ENCODE assay signal across 30 cellular contexts in the genomic region with DNA sequence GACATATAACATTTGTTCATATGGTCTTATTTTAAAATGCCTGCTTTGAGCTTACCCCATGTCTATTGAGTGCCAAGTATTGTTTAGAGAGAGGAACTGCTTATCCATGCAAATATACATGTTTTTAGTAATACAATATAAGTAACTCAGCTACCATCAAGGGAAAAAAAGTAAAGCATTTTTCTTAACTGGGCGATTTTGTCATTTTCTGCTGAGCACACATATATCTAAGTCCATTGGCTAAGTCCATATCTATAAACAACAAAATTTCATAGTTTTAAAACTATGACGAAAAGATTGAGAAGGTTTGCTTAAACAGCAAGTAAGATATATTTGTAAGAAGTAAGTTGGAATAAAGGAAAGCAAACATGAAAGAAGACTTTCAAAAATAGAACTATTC.
"Had no signal": no experiment of that assay in that cellular context is flagged by ENCODE, and none has a peak within 500 bp of the region (broad histone marks: within the 10 kb centered on the region; RNA-seq: fewer than 3 reads in every experiment).

No MANE protein-coding gene starts in this region.

- H3K4me3 Mint-ChIP-seq: naive thymus-derived CD4-positive, alpha-beta T cell; natural killer cell; nephron progenitor cell; neural crest cell; stimulated activated memory B cell treated with anti-CD40 and anti-IgM and Interleukin-4, amounts not matched to agents 10 μg/mL and 1 μg/mL and 100 μg/mL, for 72 hours; stimulated activated naive CD8-positive, alpha-beta T cell treated with anti-CD3 and anti-CD28 coated beads, Interleukin-15, amount 100 ng/mL, for 72 hours; type B pancreatic cell had no signal

- H3K9me3 ChIP-seq: neutrophil, pancreas, psoas muscle, spleen, suprapubic skin, testis, tibial artery, transverse colon, upper lobe of right lung, uterus had no signal

- H3K27ac Mint-ChIP-seq: naive thymus-derived CD4-positive, alpha-beta T cell; natural killer cell; nephron progenitor cell; stimulated activated memory B cell treated with anti-CD40 and anti-IgM and Interleukin-4, amounts not matched to agents 10 μg/mL and 1 μg/mL and 100 μg/mL, for 72 hours; stimulated activated naive CD8-positive, alpha-beta T cell treated with anti-CD3 and anti-CD28 coated beads, Interleukin-15, amount 100 ng/mL, for 72 hours; type B pancreatic cell had no signal

- H3K4me3 ChIP-seq: pancreas, psoas muscle, skin epidermis, smooth muscle cell, spleen, suprapubic skin, testis, tibial artery, transverse colon, upper lobe of right lung, uterus had no signal

- ATAC-seq: naive thymus-derived CD4-positive, alpha-beta T cell; natural killer cell; pancreas; psoas muscle; right cardiac atrium; sciatic nerve; stimulated activated memory B cell treated with anti-CD40 and anti-IgM and Interleukin-4, amounts not matched to agents 10 μg/mL and 1 μg/mL and 100 μg/mL, for 72 hours; stimulated activated naive CD8-positive, alpha-beta T cell treated with anti-CD3 and anti-CD28 coated beads, Interleukin-15, amount 100 ng/mL, for 72 hours; stimulated activated naive CD8-positive, alpha-beta T cell treated with anti-CD3 and anti-CD28 coated beads, Interleukin-15, Interleukin-2, amounts not matched to agents 100 U/mL and 50 U/mL, for 24 hours; upper lobe of right lung had no signal

- H3K27me3 Mint-ChIP-seq: naive thymus-derived CD4-positive, alpha-beta T cell; stimulated activated memory B cell treated with anti-CD40 and anti-IgM and Interleukin-4, amounts not matched to agents 10 μg/mL and 1 μg/mL and 100 μg/mL, for 72 hours; stimulated activated naive CD8-positive, alpha-beta T cell treated with anti-CD3 and anti-CD28 coated beads, Interleukin-15, amount 100 ng/mL, for 72 hours; type B pancreatic cell had no signal

- H3K4me1 ChIP-seq: pancreas, psoas muscle, spleen, suprapubic skin, testis, tibial artery, transverse colon, upper lobe of right lung, uterus had no signal

- H3K27me3 ChIP-seq: neutrophil, pancreas, spleen, suprapubic skin, testis, tibial artery, transverse colon, upper lobe of right lung, uterus had no signal

- FAIRE-seq: pancreas had no signal

- H3K27ac ChIP-seq: neutrophil, pancreas, psoas muscle, skin epidermis, spleen, suprapubic skin, testis, tibial artery, transverse colon, upper lobe of right lung, uterus had no signal

- DNase-seq: naive thymus-derived CD4-positive, alpha-beta T cell; natural killer cell; nephron progenitor cell; nucleus accumbens; pancreas; psoas muscle; right cardiac atrium; spleen; stimulated activated CD4-positive, alpha-beta T cell treated with anti-CD3 and anti-CD28 coated beads, Interleukin-12 subunit alpha, Interleukin-12 subunit beta, amount 100 ng/mL, for 4 hours; stimulated activated CD4-positive, alpha-beta T cell treated with anti-CD3 and anti-CD28 coated beads, Interleukin-1b, Interleukin-23, amount 100 ng/mL, for 48 hours; stimulated activated CD4-positive, alpha-beta T cell treated with anti-CD3 and anti-CD28 coated beads, Interleukin-4, amount 100 ng/mL, for 1 hour; stimulated activated CD4-positive, alpha-beta T cell treated with anti-CD3 and anti-CD28 coated beads, Interleukin-4, amount 100 ng/mL, for 4 hours; stimulated activated CD8-positive, alpha-beta memory T cell treated with anti-CD3 and anti-CD28 coated beads, Interleukin-4, amount 100 ng/mL, for 48 hours; stimulated activated naive CD4-positive, alpha-beta T cell; stimulated activated naive CD8-positive, alpha-beta T cell treated with anti-CD3 and anti-CD28 coated beads, Interleukin-15, amount 100 ng/mL, for 72 hours; stimulated activated naive CD8-positive, alpha-beta T cell treated with anti-CD3 and anti-CD28 coated beads, Interleukin-15, Interleukin-2, amounts not matched to agents 100 U/mL and 50 U/mL, for 24 hours; substantia nigra; testis; tibial artery; transverse colon; upper lobe of right lung; uterus had no signal

- H3K36me3 ChIP-seq: neutrophil, pancreas, spleen, suprapubic skin, transverse colon, upper lobe of right lung, uterus had no signal

- H3K4me2 ChIP-seq: smooth muscle cell had no signal

- H3K36me3 Mint-ChIP-seq: naive thymus-derived CD4-positive, alpha-beta T cell; natural killer cell; stimulated activated memory B cell treated with anti-CD40 and anti-IgM and Interleukin-4, amounts not matched to agents 10 μg/mL and 1 μg/mL and 100 μg/mL, for 72 hours; type B pancreatic cell had no signal

- H3K4me1 Mint-ChIP-seq: naive thymus-derived CD4-positive, alpha-beta T cell; natural killer cell; nephron progenitor cell; neural crest cell; stimulated activated memory B cell treated with anti-CD40 and anti-IgM and Interleukin-4, amounts not matched to agents 10 μg/mL and 1 μg/mL and 100 μg/mL, for 72 hours; stimulated activated naive CD8-positive, alpha-beta T cell treated with anti-CD3 and anti-CD28 coated beads, Interleukin-15, amount 100 ng/mL, for 72 hours had no signal

- H3K9me3 Mint-ChIP-seq: nephron progenitor cell; stimulated activated naive CD8-positive, alpha-beta T cell treated with anti-CD3 and anti-CD28 coated beads, Interleukin-15, amount 100 ng/mL, for 72 hours; type B pancreatic cell had no signal
